ENCODE assay signal across 28 cellular contexts in the genomic region with DNA sequence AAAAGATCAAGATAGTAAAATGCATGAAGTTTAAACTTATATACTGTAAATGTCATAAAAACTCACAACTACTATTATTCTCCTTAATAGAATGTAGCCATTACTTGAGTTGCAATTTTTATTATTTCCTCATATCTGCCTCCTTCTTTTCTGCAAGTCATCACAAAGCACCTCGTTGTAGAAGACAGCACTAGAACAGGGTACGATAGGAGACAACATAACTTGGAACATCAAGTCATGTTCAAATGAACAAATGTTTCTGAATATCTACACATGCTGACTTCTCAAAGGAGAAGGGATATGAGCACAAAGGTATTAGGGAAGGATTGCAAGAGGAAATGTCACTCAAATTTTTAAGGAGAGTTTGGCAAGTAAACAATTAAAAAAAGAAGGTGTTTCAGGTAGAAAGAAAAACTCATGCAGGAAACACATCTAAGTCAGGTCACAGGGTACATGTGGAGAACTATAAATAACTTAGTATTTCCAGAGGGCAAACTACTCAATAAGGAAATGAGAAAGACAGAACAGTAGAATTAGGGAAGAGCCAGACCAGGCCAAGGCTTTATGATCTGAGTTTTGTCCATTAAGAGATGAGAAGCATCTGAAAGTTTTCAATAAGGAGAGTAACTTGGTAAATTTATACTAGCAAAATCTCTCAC.
A peak's percentile ranks its signal among the peaks of the same experiment; 100 is the strongest.
DNase-seq lines count a peak whose midpoint lies in the region; ATAC-seq, FAIRE-seq and TF ChIP-seq lines count a peak whose summit lies in the region.
"Had no signal": no experiment of that assay in that cellular context is flagged by ENCODE, and none has a peak within 500 bp of the region (broad histone marks: within the 10 kb centered on the region; RNA-seq: fewer than 3 reads in every experiment).

No MANE protein-coding gene starts in this region.

- H3K4me1 ChIP-seq in K562 (replicated peaks in 1 of 2; ENCODE audit: control insufficient read depth in 2 of 2, insufficient read depth in 2 of 2, low read length in 2 of 2): peaks cover 0 to 10% of the 10 kb centered on the region in 2 experiments; a peak in 2 of 5 replicates
- no peaks in the 10 kb centered on the region for H3K4me1 ChIP-seq in CD8-positive, alpha-beta memory T cell (ENCODE audit: insufficient read depth, low read length)
- H3K4me1 ChIP-seq: Caco-2 had no signal

- peaks cover 10% of the 10 kb centered on the region for H3K9me3 Mint-ChIP-seq in Calu3 (ENCODE audit: low read depth, unreplicated experiment)
- peaks cover 20 to 31% (median 26%) of the 10 kb centered on the region in 5 donors for H3K9me3 Mint-ChIP-seq in CD8-positive, alpha-beta memory T cell

- no peak overlapping the region; a peak in 1 of 4 replicates for H3K9ac ChIP-seq in K562 (ENCODE audit: insufficient read depth in 1 of 2, low read depth in 2 of 2, low read length in 2 of 2)

- H3K4me3 ChIP-seq in K562: no peak overlapping the region
- H3K4me3 ChIP-seq in CD8-positive, alpha-beta memory T cell (ENCODE audit: low read length): no peak overlapping the region
- H3K4me3 ChIP-seq: SK-N-MC had no signal

- no peaks in the 10 kb centered on the region for H3K79me2 ChIP-seq in K562 (ENCODE audit: control insufficient read depth, insufficient read depth, low read length)

- H3K27me3 Mint-ChIP-seq in Calu3 (ENCODE audit: unreplicated experiment): no peaks in the 10 kb centered on the region
- no peaks in the 10 kb centered on the region for H3K27me3 Mint-ChIP-seq in CD8-positive, alpha-beta memory T cell
- H3K27me3 Mint-ChIP-seq: CD4-positive, alpha-beta memory T cell; IgD-negative memory B cell had no signal

- TF ChIP-seq RAD21 in K562 (CRISPR knock-in tag; conservative IDR thresholded peaks at IDR 0.05 in 1 of 2, IDR thresholded peaks at IDR 0.05 in 1 of 2): no peak

- peak overlapping the region; percentile 8 for H3K27ac Mint-ChIP-seq in Calu3 (ENCODE audit: unreplicated experiment)
- no peak overlapping the region for H3K27ac Mint-ChIP-seq in CD8-positive, alpha-beta memory T cell
- H3K27ac Mint-ChIP-seq: CD4-positive, alpha-beta memory T cell; IgD-negative memory B cell; T-helper 1 cell treated with Interleukin-12 subunit alpha and Interleukin-12 subunit beta and Interleukin-4 antibody, amounts not matched to agents 30 μg/mL and 1 μg/mL, for 36 hours had no signal

- in situ Hi-C loops in K562 (cut with MboI): no loop called here

- TF ChIP-seq POLR2A in H54 (IDR thresholded peaks at IDR 0.05; ENCODE audit: low read depth, low read length) (no peak), K562 (conservative IDR thresholded peaks at IDR 0.05) (no peak)

- peak; percentile 76 for ATAC-seq in K562
- ATAC-seq in left ventricle myocardium superior: peak; percentile 78
- no peak for ATAC-seq in HG03196 (IDR thresholded peaks at IDR 0.05; ENCODE audit: unreplicated experiment)
- ATAC-seq in GM18502 (IDR thresholded peaks at IDR 0.05; ENCODE audit: poor library complexity, unreplicated experiment): no peak

- BruUV-seq in Calu3 (replicated peaks; lab: Mats Ljungman, UMichigan) (no TSS peak), K562 (replicated peaks; lab: Mats Ljungman, UMichigan) (no TSS peak)

- peaks cover 22% of the 10 kb centered on the region for H3K4me1 Mint-ChIP-seq in Calu3 (ENCODE audit: low read depth, unreplicated experiment)
- H3K4me1 Mint-ChIP-seq in CD8-positive, alpha-beta memory T cell: no peaks in the 10 kb centered on the region
- H3K4me1 Mint-ChIP-seq: CD4-positive, alpha-beta memory T cell; IgD-negative memory B cell had no signal

- H3K36me3 ChIP-seq in K562 (ENCODE audit: control insufficient read depth, insufficient read depth, low read length): peaks cover 7% of the 10 kb centered on the region; the same call in 1 of the 3 replicates
- H3K36me3 ChIP-seq in CD8-positive, alpha-beta memory T cell (ENCODE audit: insufficient read depth, low read length): no peaks in the 10 kb centered on the region

- intact Hi-C loops in Calu3 (cut with micrococcal nuclease; ENCODE audit: unreplicated experiment) (loop anchor here (5.0 kb wide), 1 partner anchor 62 kb away; no protein-coding TSS in a partner anchor), K562 (cut with micrococcal nuclease) (no loop called here), left ventricle myocardium superior (cut with micrococcal nuclease) (no loop called here)

- TF ChIP-seq CTCF in Calu3 (IDR thresholded peaks at IDR 0.05; ENCODE audit: unreplicated experiment) (no peak), K562 (IDR thresholded peaks at IDR 0.05 in 2 of 3, conservative IDR thresholded peaks at IDR 0.05 in 1 of 3; ENCODE audit: insufficient read depth in 2 of 3, low read depth in 1 of 3, low read length in 3 of 3) (no peak)

- DNase-seq in Calu3: no peak
- DNase-seq in H54 (ENCODE audit: insufficient read length, low spot score): no peak
- peak in 2 of 4 experiments; percentile 14 to 24 for DNase-seq in K562 (ENCODE audit: extremely low read depth in 1 of 4, low spot score in 3 of 4)
- no peak for DNase-seq in left ventricle myocardium superior
- DNase-seq in CD8-positive, alpha-beta memory T cell: no peak
- no peak for DNase-seq in NCI-H82 treated with DMSO at 0.1 percent for 48 hours (lab: John Stamatoyannopoulos, UW; ENCODE audit: unreplicated experiment)
- DNase-seq: C1 segment of cervical spinal cord; Caco-2; CD4-positive, alpha-beta memory T cell; DMS79 treated with DMSO at 0.1 percent for 48 hours; GF-D8; H7; NCI-H1105 treated with DMSO at 0.1 percent for 48 hours; NCI-H146; NCI-H1930; NCI-H2107; NCI-H524 treated with DMSO at 0.1 percent for 48 hours; NCI-H774; NK-92 treated with Interleukin-12 subunit alpha and Interleukin-12 subunit beta, amount 100 ng/mL, for 24 hours; SIG-M5; SW 1271 had no signal

- H3K36me3 Mint-ChIP-seq in Calu3 (ENCODE audit: insufficient read depth, unreplicated experiment): no peaks in the 10 kb centered on the region
- H3K36me3 Mint-ChIP-seq in CD8-positive, alpha-beta memory T cell: peaks cover 4 to 19% (median 7%) of the 10 kb centered on the region in 3 donors

- no peak overlapping the region for H3K4me2 ChIP-seq in K562 (ENCODE audit: insufficient read depth, low read length)

- no peaks in the 10 kb centered on the region for H4K20me1 ChIP-seq in K562 (replicated peaks; ENCODE audit: control insufficient read depth, insufficient read depth, low read length)

- POLR2A ChIA-PET in K562 (lab: Yijun Ruan, JAX): no interaction called here
- POLR2A ChIA-PET in CD8-positive, alpha-beta memory T cell (lab: Charles Lee): no interaction called here

- peaks cover 17% of the 10 kb centered on the region for H3K9me3 ChIP-seq in K562 (replicated peaks; ENCODE audit: control insufficient read depth, insufficient read depth, low read depth, low read length)
- H3K9me3 ChIP-seq in CD8-positive, alpha-beta memory T cell (ENCODE audit: low read length): peaks cover 14% of the 10 kb centered on the region

- H3K4me3 Mint-ChIP-seq in Calu3 (ENCODE audit: low read depth, unreplicated experiment): no peak overlapping the region
- H3K4me3 Mint-ChIP-seq in CD8-positive, alpha-beta memory T cell: no peak overlapping the region
- H3K4me3 Mint-ChIP-seq: CD4-positive, alpha-beta memory T cell; IgD-negative memory B cell; T-helper 1 cell treated with Interleukin-12 subunit alpha and Interleukin-12 subunit beta and Interleukin-4 antibody, amounts not matched to agents 30 μg/mL and 1 μg/mL, for 36 hours had no signal

- TF ChIP-seq EP300 in K562 (IDR thresholded peaks at IDR 0.05; ENCODE audit: low read length): no peak

- H3K27ac ChIP-seq in K562 (ENCODE audit: extremely low read depth, low read depth, low read length): peak overlapping the region; percentile 43; the same call in 1 of the 3 replicates
- H3K27ac ChIP-seq in CD8-positive, alpha-beta memory T cell (ENCODE audit: low read depth, low read length): no peak overlapping the region
- H3K27ac ChIP-seq: RWPE1, SK-N-MC had no signal

- CTCF ChIA-PET in Calu3 (lab: Charles Lee) (no interaction called here), K562 (lab: Yijun Ruan, JAX; ENCODE audit: low intra/inter-chr PET ratio) (no interaction called here)
- CTCF ChIA-PET in CD8-positive, alpha-beta memory T cell (lab: Charles Lee): no interaction called here

- no peaks in the 10 kb centered on the region for H3K9me1 ChIP-seq in K562 (ENCODE audit: control insufficient read depth, insufficient read depth, low read length)

- 17% methylated on average over 2 of the region's 2 CpGs for WGBS in K562 (ENCODE audit: insufficient coverage, low coverage, missing lambda C conversion rate)

- peak overlapping the region; percentile 74 for H2AFZ ChIP-seq in K562 (ENCODE audit: low read depth, low read length)

- H3K27me3 ChIP-seq in K562 (ENCODE audit: control insufficient read depth in 2 of 2, insufficient read depth in 2 of 2, low read length in 2 of 2): no peaks in the 10 kb centered on the region
- no peaks in the 10 kb centered on the region for H3K27me3 ChIP-seq in CD8-positive, alpha-beta memory T cell (ENCODE audit: insufficient read depth, low read length, poor library complexity, severe bottlenecking)

- FAIRE-seq in H54 (lab: Jason Lieb, UNC) (peak; percentile 82), K562 (lab: Jason Lieb, UNC) (no peak)
- FAIRE-seq: GM12891 had no signal

TF ChIP-seq in K562, 482 proteins besides CTCF, POLR2A, EP300 and RAD21 (continues in another document):
- TF ChIP-seq NCOR1 (IDR thresholded peaks at IDR 0.05): 0 out of 2 replicates have a peak, but pooled peaks have one; percentile 13
- TF ChIP-seq PYGO2 (tag; IDR thresholded peaks at IDR 0.05): no peak
- TF ChIP-seq MAFF (IDR thresholded peaks at IDR 0.05; ENCODE audit: low read length): peak; percentile 71
- TF ChIP-seq TRIM24 (IDR thresholded peaks at IDR 0.05): peak; percentile 26 to 37; a peak in 1 of 4 replicates
- TF ChIP-seq ZNF316 (IDR thresholded peaks at IDR 0.05): peak; percentile 96
- TF ChIP-seq C11orf30 (IDR thresholded peaks at IDR 0.05; ENCODE audit: low read depth): peak; percentile 91
- no peak for TF ChIP-seq ZNF121 (CRISPR knock-in tag; conservative IDR thresholded peaks at IDR 0.05)
- TF ChIP-seq DNMT1 (IDR thresholded peaks at IDR 0.05): no peak
- peak; percentile 26; the same call in 1 of the 2 replicates for TF ChIP-seq DPF2 (IDR thresholded peaks at IDR 0.05)
- no peak for TF ChIP-seq MTA3 (IDR thresholded peaks at IDR 0.05; ENCODE audit: borderline replicate concordance)
- peak; percentile 89 for TF ChIP-seq NFE2 (IDR thresholded peaks at IDR 0.05; ENCODE audit: low read depth)
- TF ChIP-seq FUS (optimal IDR thresholded peaks at IDR 0.05; ENCODE audit: low read depth, low read length): no peak
- TF ChIP-seq MAFG (tag; conservative IDR thresholded peaks at IDR 0.05): peak; percentile 94
- no peak for TF ChIP-seq JUNB (CRISPR knock-in tag; conservative IDR thresholded peaks at IDR 0.05)
- no peak for TF ChIP-seq BHLHE40 (IDR thresholded peaks at IDR 0.05; ENCODE audit: low read length)
- TF ChIP-seq KLF16 (IDR thresholded peaks at IDR 0.05): no peak
- TF ChIP-seq EWSR1 (IDR thresholded peaks at IDR 0.05; ENCODE audit: borderline replicate concordance, low read depth, partially characterized antibody): no peak

Comparison
In these comparisons a context has a peak if more than half of its experiments do, and no peak if none do; other contexts are left out.
1. ATAC-seq: peak in K562 (single experiment) and left ventricle myocardium superior (single experiment); none in HG03196 (single experiment) and GM18502 (single experiment).